Comparison of ENCODE assay signal across 8 cellular contexts in the genomic region with DNA sequence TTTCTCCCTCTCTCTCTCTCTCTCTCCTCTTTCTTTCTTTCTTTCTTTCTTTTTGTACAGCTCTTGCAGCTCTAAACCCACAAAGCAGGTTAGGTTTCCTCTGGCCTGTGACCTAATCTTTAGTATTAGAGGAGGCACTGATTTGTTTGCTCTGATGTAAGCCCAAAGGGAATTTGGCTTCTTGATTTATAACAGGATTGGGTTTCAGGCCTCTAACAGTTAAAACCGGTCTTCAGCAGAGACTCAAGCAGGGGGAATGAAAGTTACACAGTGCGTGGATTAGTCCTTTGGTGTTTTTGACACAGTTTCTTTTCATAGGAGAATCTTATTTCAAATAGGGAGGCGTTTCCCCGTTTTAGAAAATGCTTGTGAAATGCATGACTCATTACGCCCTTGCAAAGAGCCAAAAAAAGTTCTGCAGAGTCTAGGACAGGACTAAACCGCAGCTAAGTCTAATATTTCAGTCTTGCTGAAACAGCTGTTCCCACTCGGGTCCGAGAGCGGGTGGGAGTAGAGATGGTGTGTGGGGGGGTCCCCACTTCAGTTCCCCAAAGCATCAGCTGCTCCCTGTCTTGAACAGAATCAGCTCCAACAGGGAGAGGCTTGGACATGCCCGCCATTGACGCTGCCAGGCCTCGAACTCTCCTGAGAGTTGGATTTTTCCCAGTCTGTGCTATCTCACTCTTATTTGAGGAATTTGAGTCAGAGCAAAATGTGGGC.
DNase-seq lines count a peak whose midpoint lies in the region; ATAC-seq and TF ChIP-seq lines count a peak whose summit lies in the region.

No MANE protein-coding gene starts in this region.

- peak overlapping the region; percentile 95 for H3K27ac ChIP-seq in RWPE2 (ENCODE audit: poor library complexity, severe bottlenecking)

- H3K4me3 ChIP-seq in RWPE2 (ENCODE audit: severe bottlenecking) (no peak overlapping the region), epithelial cell of esophagus (ENCODE audit: low read length) (no peak overlapping the region), mucosa of descending colon (no peak overlapping the region)

- H3K4me1 ChIP-seq in RWPE2 (ENCODE audit: insufficient read depth, poor library complexity, severe bottlenecking) (peaks cover 48% of the 10 kb centered on the region), mucosa of descending colon (ENCODE audit: low read depth) (peaks cover 20% of the 10 kb centered on the region)

- H3K9me3 ChIP-seq in RWPE2 (ENCODE audit: severe bottlenecking) (no peaks in the 10 kb centered on the region), mucosa of descending colon (no peaks in the 10 kb centered on the region)

- DNase-seq in activated naive CD4-positive, alpha-beta T cell treated with Interleukin-2 at 50 U/mL for 16 hours, result peak; percentile 34
- no peak for DNase-seq in activated naive CD4-positive, alpha-beta T cell (lab: John Stamatoyannopoulos, UW)
- no peak for DNase-seq in RWPE2 (ENCODE audit: low spot score)
- peak; percentile 90 for DNase-seq in epithelial cell of esophagus (ENCODE audit: low read depth)
- DNase-seq in non-pigmented ciliary epithelial cell (ENCODE audit: low read depth), result peak; percentile 81
- no peak for DNase-seq in NCI-H187 treated with DMSO at 0.1 percent for 48 hours (lab: John Stamatoyannopoulos, UW)
- no peak for DNase-seq in mucosa of descending colon

- intact Hi-C loops in mucosa of descending colon (cut with DNase I, micrococcal nuclease), result loop anchor here in 1 of 2 donors (10.0 kb wide), 1 partner anchor 316 kb away; the partner anchor contains the start of gene KLF6

- TF ChIP-seq CTCF in RWPE2 (IDR thresholded peaks at IDR 0.05; ENCODE audit: poor library complexity, severe bottlenecking) (no peak), epithelial cell of esophagus (IDR thresholded peaks at IDR 0.05; ENCODE audit: insufficient read depth, low read depth, low read length, missing control alignments) (no peak), mucosa of descending colon (IDR thresholded peaks at IDR 0.05) (no peak)

- H3K36me3 ChIP-seq in RWPE2 (ENCODE audit: low read depth) (no peaks in the 10 kb centered on the region), mucosa of descending colon (ENCODE audit: low read depth) (no peaks in the 10 kb centered on the region)

- H3K27me3 ChIP-seq in RWPE2 (ENCODE audit: insufficient read depth, poor library complexity, severe bottlenecking), result no peaks in the 10 kb centered on the region

- ATAC-seq in RWPE2 (ENCODE audit: low read depth), result peak; percentile 60
- no peak for ATAC-seq in mucosa of descending colon
- no peak for ATAC-seq in HG02884 (IDR thresholded peaks at IDR 0.05; ENCODE audit: unreplicated experiment)

Comparison
In these comparisons a context has a peak if more than half of its experiments do, and no peak if none do; other contexts are left out.
1. DNase-seq: peak in activated naive CD4-positive, alpha-beta T cell treated with Interleukin-2 at 50 U/mL for 16 hours (single experiment), epithelial cell of esophagus (single experiment) and non-pigmented ciliary epithelial cell (single experiment); none in activated naive CD4-positive, alpha-beta T cell (0 of 4), RWPE2 (single experiment), NCI-H187 treated with DMSO at 0.1 percent for 48 hours (single experiment) and mucosa of descending colon (0 of 3).